Comparison of ENCODE assay signal across 7 cellular contexts in genomic region chrX:10016516-10017132, GRCh38. TPM values are rescaled to one million over a fixed set of nuclear protein-coding genes. Genes with fewer than 3 reads are reported as not detected.
DNase-seq lines count a peak whose midpoint lies in the region; ATAC-seq, FAIRE-seq and TF ChIP-seq lines count a peak whose summit lies in the region.

No MANE protein-coding gene starts in this region.

- DNase-seq in IMR-90 (no peak), keratinocyte (ENCODE audit: low read depth, low spot score) (no peak), inferior parietal cortex (ENCODE audit: extremely low spot score) (no peak), NCI-H2196 treated with DMSO at 0.1 percent for 48 hours (lab: John Stamatoyannopoulos, UW; ENCODE audit: unreplicated experiment) (no peak)
- DNase-seq in activated naive CD8-positive, alpha-beta T cell treated with anti-CD3 and anti-CD28 coated beads, Interleukin-2, amount 50 U/mL, for 24 hours = no peak
- no peak for DNase-seq in stimulated activated CD4-positive, alpha-beta T cell treated with anti-CD3 and anti-CD28 coated beads, Interleukin-4, amount 100 ng/mL, for 24 hours

- peaks cover 5% of the 10 kb centered on the region for H3K27me3 Mint-ChIP-seq in activated naive CD8-positive, alpha-beta T cell treated with anti-CD3 and anti-CD28 coated beads, Interleukin-2, amount 50 U/mL, for 24 hours

- no peak overlapping the region for H3K56ac ChIP-seq in IMR-90 (ENCODE audit: extremely low read depth, insufficient read depth, low read length)

- intact Hi-C loops in IMR-90 (cut with micrococcal nuclease) = loop anchor here (2.0 to 5.0 kb wide), 2 partner anchors 66 to 101 kb away; no protein-coding TSS in a partner anchor

- H3K9me1 ChIP-seq in IMR-90 (ENCODE audit: insufficient read depth, low read length) (no peaks in the 10 kb centered on the region), keratinocyte (ENCODE audit: control insufficient read depth, extremely low read depth, insufficient read depth, low read length) (no peaks in the 10 kb centered on the region)

- H4K5ac ChIP-seq in IMR-90 (ENCODE audit: low read depth, low read length) = peak overlapping the region; percentile 12; the same call in 1 of the 2 replicates

- H2BK5ac ChIP-seq in IMR-90 (ENCODE audit: low read depth, low read length, poor library complexity, severe bottlenecking) = peak overlapping the region; percentile 70

- in situ Hi-C loops in IMR-90 (cut with MboI; ENCODE audit: low sequenced_read_pairs) = no loop called here

- H2BK15ac ChIP-seq in IMR-90 (ENCODE audit: low read depth, low read length) = no peak overlapping the region; the same call in 2 of the 3 replicates

- H3K9ac ChIP-seq in IMR-90 (ENCODE audit: low read depth, low read length) (peak overlapping the region; percentile 79), keratinocyte (ENCODE audit: control insufficient read depth, extremely low read depth, insufficient read depth, low read length) (peak overlapping the region; percentile 69), stomach smooth muscle (ENCODE audit: low read length in 2 of 2) (peak overlapping the region; percentile 73 to 74)

- no peaks in the 10 kb centered on the region for H3K9me3 Mint-ChIP-seq in activated naive CD8-positive, alpha-beta T cell treated with anti-CD3 and anti-CD28 coated beads, Interleukin-2, amount 50 U/mL, for 24 hours

- peaks cover 2% of the 10 kb centered on the region; the same call in 1 of the 2 replicates for H4K20me1 ChIP-seq in IMR-90 (ENCODE audit: insufficient read depth, low read length)
- no peaks in the 10 kb centered on the region for H4K20me1 ChIP-seq in keratinocyte (ENCODE audit: control insufficient read depth, extremely low read depth, insufficient read depth, low read length)

- H2AFZ ChIP-seq in IMR-90 (replicated peaks; ENCODE audit: low read length, poor library complexity) = peak overlapping the region; percentile 24
- H2AFZ ChIP-seq in keratinocyte (ENCODE audit: control insufficient read depth, low read length) = no peak overlapping the region

- FAIRE-seq in keratinocyte (lab: Jason Lieb, UNC) = no peak

- peak overlapping the region; percentile 56 for H3K4ac ChIP-seq in IMR-90 (ENCODE audit: low read depth, low read length)

- peak overlapping the region; percentile 48; the same call in 1 of the 2 replicates for H2AK5ac ChIP-seq in IMR-90 (ENCODE audit: low read depth, low read length)

- POLR2A ChIA-PET in IMR-90 (lab: Charles Lee; ENCODE audit: unreplicated experiment) = no interaction called here

- H2AK9ac ChIP-seq in IMR-90 (replicated peaks; ENCODE audit: low read depth, low read length, poor library complexity) = peak overlapping the region; percentile 77

- no peaks in the 10 kb centered on the region for H3K27me3 ChIP-seq in IMR-90 (ENCODE audit: control insufficient read depth, insufficient read depth, low read length)
- H3K27me3 ChIP-seq in keratinocyte (ENCODE audit: control insufficient read depth, extremely low read depth, insufficient read depth, low read length) = no peaks in the 10 kb centered on the region
- H3K27me3 ChIP-seq in stomach smooth muscle (ENCODE audit: control insufficient read depth in 1 of 2, insufficient read depth in 2 of 2, low read length in 2 of 2) = peaks cover 0 to 6% of the 10 kb centered on the region in 2 donors

- H3K9me3 ChIP-seq in IMR-90 (ENCODE audit: control insufficient read depth, insufficient read depth, low read length) (no peaks in the 10 kb centered on the region), keratinocyte (ENCODE audit: control insufficient read depth, low read depth, low read length) (no peaks in the 10 kb centered on the region), stomach smooth muscle (ENCODE audit: control insufficient read depth in 2 of 2, low read length in 2 of 2) (no peaks in the 10 kb centered on the region)

- peaks cover 36% of the 10 kb centered on the region for H3K4me1 Mint-ChIP-seq in activated naive CD8-positive, alpha-beta T cell treated with anti-CD3 and anti-CD28 coated beads, Interleukin-2, amount 50 U/mL, for 24 hours

- peak overlapping the region; percentile 65 for H3K4me3 Mint-ChIP-seq in activated naive CD8-positive, alpha-beta T cell treated with anti-CD3 and anti-CD28 coated beads, Interleukin-2, amount 50 U/mL, for 24 hours

- no peak overlapping the region for H2BK20ac ChIP-seq in IMR-90 (ENCODE audit: low read depth, low read length)

- TF ChIP-seq POLR2A in IMR-90 (IDR thresholded peaks at IDR 0.05; ENCODE audit: low read depth, low read length) = no peak

- H3K4me2 ChIP-seq in IMR-90 (ENCODE audit: low read depth, low read length) (peak overlapping the region; percentile 88), keratinocyte (ENCODE audit: control insufficient read depth, extremely low read depth, insufficient read depth, low read depth, low read length) (peak overlapping the region; percentile 63)

- CTCF ChIA-PET in IMR-90 (lab: Yijun Ruan, JAX) = no interaction called here

- BruUV-seq in IMR-90 (replicated peaks; lab: Mats Ljungman, UMichigan) = no TSS peak

- H3K27ac ChIP-seq in IMR-90 (ENCODE audit: insufficient read depth, low read length) = peak overlapping the region; percentile 94
- peak overlapping the region; percentile 3 for H3K27ac ChIP-seq in keratinocyte (ENCODE audit: control insufficient read depth, insufficient read depth, low read length)
- H3K27ac ChIP-seq in stomach smooth muscle (ENCODE audit: low read length) = peak overlapping the region; percentile 83

- ATAC-seq in IMR-90 (ENCODE audit: low read depth) = no peak
- ATAC-seq in activated naive CD8-positive, alpha-beta T cell treated with anti-CD3 and anti-CD28 coated beads, Interleukin-2, amount 50 U/mL, for 24 hours = no peak

- H4K91ac ChIP-seq in IMR-90 (ENCODE audit: insufficient read depth, low read depth, low read length) = peak overlapping the region; percentile 6; the same call in 1 of the 2 replicates

- H3K36me3 ChIP-seq in IMR-90 (ENCODE audit: control insufficient read depth, insufficient read depth, low read length) (no peaks in the 10 kb centered on the region), keratinocyte (ENCODE audit: control insufficient read depth in 2 of 2, extremely low read depth in 1 of 2, insufficient read depth in 2 of 2, low read length in 2 of 2) (no peaks in the 10 kb centered on the region), stomach smooth muscle (ENCODE audit: control insufficient read depth in 2 of 2, insufficient read depth in 2 of 2, low read length in 2 of 2) (no peaks in the 10 kb centered on the region)

- H3K79me1 ChIP-seq in IMR-90 (ENCODE audit: low read depth in 1 of 2, low read length in 2 of 2) = peaks cover 0 to 14% of the 10 kb centered on the region in 2 experiments; a peak in 3 of 4 replicates

- peaks cover 18% of the 10 kb centered on the region for H3K79me2 ChIP-seq in keratinocyte (ENCODE audit: control insufficient read depth, insufficient read depth, low read length)

- TF ChIP-seq RAD21 in IMR-90 (IDR thresholded peaks at IDR 0.05; ENCODE audit: low read length) = no peak

- H4K8ac ChIP-seq in IMR-90 (ENCODE audit: low read depth in 2 of 2, low read length in 2 of 2) = no peak overlapping the region; a peak in 2 of 4 replicates

- H3K36me3 Mint-ChIP-seq in activated naive CD8-positive, alpha-beta T cell treated with anti-CD3 and anti-CD28 coated beads, Interleukin-2, amount 50 U/mL, for 24 hours (ENCODE audit: low read depth) = peaks cover 4% of the 10 kb centered on the region

- peak overlapping the region; percentile 48; the same call in 1 of the 2 replicates for H3K14ac ChIP-seq in IMR-90 (replicated peaks; ENCODE audit: low read depth, low read length)

- WGBS in IMR-90 (ENCODE audit: extremely low coverage in 2 of 2, insufficient read length in 1 of 2), 2 experiments = 0% methylated on average over 1 of the region's 11 CpGs; no CpG with 5 or more reads in 1 of the 2 experiments

- H3K4me1 ChIP-seq in IMR-90 (ENCODE audit: control insufficient read depth, insufficient read depth, low read length) (peaks cover 2% of the 10 kb centered on the region), keratinocyte (ENCODE audit: control insufficient read depth, extremely low read depth, insufficient read depth, low read length) (peaks cover 3% of the 10 kb centered on the region), stomach smooth muscle (ENCODE audit: control insufficient read depth, insufficient read depth, low read length) (peaks cover 21% of the 10 kb centered on the region)

- H3K23ac ChIP-seq in IMR-90 (ENCODE audit: low read depth, low read length) = peak overlapping the region; percentile 29; the same call in 1 of the 2 replicates

- H2BK120ac ChIP-seq in IMR-90 (ENCODE audit: low read depth, low read length) = no peak overlapping the region

- no peak for TF ChIP-seq CTCF in IMR-90 (conservative IDR thresholded peaks at IDR 0.05; ENCODE audit: low read depth, low read length)
- TF ChIP-seq CTCF in keratinocyte (optimal IDR thresholded peaks at IDR 0.05 in 1 of 3, IDR thresholded peaks at IDR 0.05 in 1 of 3, conservative IDR thresholded peaks at IDR 0.05 in 1 of 3; ENCODE audit: extremely low read depth in 1 of 3, insufficient read depth in 2 of 3, low read length in 3 of 3) = no peak

- H3K18ac ChIP-seq in IMR-90 (ENCODE audit: low read depth, low read length) = peak overlapping the region; percentile 29; the same call in 1 of the 2 replicates

- H3K4me3 ChIP-seq in IMR-90 (ENCODE audit: insufficient read depth, low read depth, low read length) (peak overlapping the region; percentile 74), keratinocyte (ENCODE audit: control insufficient read depth in 2 of 3, extremely low read depth in 1 of 3, insufficient read depth in 2 of 3, low read depth in 1 of 3, low read length in 3 of 3) (peak overlapping the region; percentile 46 to 69 (median 57)), stomach smooth muscle (ENCODE audit: low read length in 2 of 2) (peak overlapping the region; percentile 67 to 72)

- dilution Hi-C loops in IMR-90 (cut with HindIII; ENCODE audit: low sequenced_read_pairs, unreplicated experiment) = no loop called here
- dilution Hi-C loops in keratinocyte (cut with MboI; ENCODE audit: extremely low pct_ligation_motif_present, low sequenced_read_pairs) = no loop called here

- H3K27ac Mint-ChIP-seq in activated naive CD8-positive, alpha-beta T cell treated with anti-CD3 and anti-CD28 coated beads, Interleukin-2, amount 50 U/mL, for 24 hours = peak overlapping the region; percentile 13

RNA-seq across cellular contexts. Expression of gene CLDN34, which starts 49.5 kb away (rescaled TPM):
- total RNA-seq in IMR-90 (2012; rRNA removed) = under 0.01 TPM in 1 of 2 replicates, not detected in the other
- polyA plus RNA-seq in IMR-90 (2012; rRNA removed) (0.14 TPM in 2 replicates), keratinocyte (0.05 to 0.10 TPM in 2 of 3 replicates, not detected in the other)
- 0.05 TPM in 1 of 2 replicates, not detected in the other for polyA plus RNA-seq in IMR-90 (2012; cell fraction: cytosol; rRNA removed)
- 0.28 and 1.8 TPM in 2 replicates for polyA plus RNA-seq in IMR-90 (2012; cell fraction: nucleus; rRNA removed; ENCODE audit: low replicate concordance)
- not detected for polyA plus RNA-seq in keratinocyte (2011; ENCODE audit: low read depth)
- 0.08 TPM in 1 of 2 replicates, not detected in the other for polyA plus RNA-seq in keratinocyte (2011; cell fraction: cytosol; rRNA removed)
- polyA plus RNA-seq in keratinocyte (2011; cell fraction: nucleus; rRNA removed) = 0.41 TPM in 1 of 2 replicates, not detected in the other
- 0.15 TPM in 1 of 2 replicates, not detected in the other for polyA plus RNA-seq in keratinocyte (2012; ENCODE audit: low replicate concordance)
- polyA minus RNA-seq in keratinocyte = 0.29 to 0.43 TPM in 2 of 3 replicates, not detected in the other
- polyA minus RNA-seq in keratinocyte (2011; cell fraction: cytosol; rRNA and poly(A)+ RNA removed) = not detected
- polyA minus RNA-seq in keratinocyte (2011; cell fraction: nucleus; rRNA and poly(A)+ RNA removed) = 1.3 TPM in 1 of 2 replicates, not detected in the other

Comparison
In these comparisons a context has a peak if more than half of its experiments do, and no peak if none do; other contexts are left out.
1. H3K27ac ChIP-seq: peak in every context shown above with its lines; median percentile 94 in IMR-90; 83 in stomach smooth muscle; 3 in keratinocyte.